In the genomic region with DNA sequence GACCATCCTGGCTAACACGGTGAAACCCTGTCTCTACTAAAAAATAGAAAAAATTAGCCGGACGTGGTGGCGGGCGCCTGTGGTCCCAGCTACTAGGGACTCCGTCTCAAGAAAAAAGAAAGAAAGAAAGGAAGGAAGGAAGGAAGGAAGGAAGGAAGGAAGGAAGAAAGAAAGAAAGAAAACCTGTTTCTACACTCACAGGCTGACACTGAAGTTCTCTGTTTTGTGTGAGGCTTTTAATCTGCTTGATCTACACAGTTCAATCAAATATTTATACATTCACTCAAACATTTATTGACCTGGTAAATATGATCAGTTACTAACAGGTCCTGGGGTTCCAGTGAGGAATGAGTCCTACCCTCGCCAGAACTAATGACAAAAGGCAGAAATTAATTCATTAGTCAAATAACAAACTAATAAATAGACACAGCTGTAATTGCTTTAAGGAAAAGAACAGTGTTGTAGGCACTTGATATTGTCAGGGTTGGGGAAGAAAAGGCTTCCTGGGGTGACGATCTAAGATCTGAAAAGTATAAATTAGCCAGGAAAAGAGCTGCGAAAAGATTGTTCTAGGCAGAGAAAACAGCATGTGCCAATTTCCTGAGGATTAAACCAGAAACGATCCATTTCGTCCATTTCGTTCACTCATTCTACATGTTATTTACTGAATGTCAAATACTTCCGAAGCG, we compare ENCODE assay signal across 8 cellular contexts. TPM values are rescaled to one million over a fixed set of nuclear protein-coding genes. Genes with fewer than 3 reads are reported as not detected.
A peak's percentile ranks its signal among the peaks of the same experiment; 100 is the strongest.
DNase-seq lines count a peak whose midpoint lies in the region; ATAC-seq, FAIRE-seq and TF ChIP-seq lines count a peak whose summit lies in the region.

No MANE protein-coding gene starts in this region.

- intact Hi-C loops in breast epithelium (cut with DNase I; ENCODE audit: low total_unique reads) = no loop called here

- ATAC-seq in A549 (no peak), GM19455 (IDR thresholded peaks at IDR 0.05; ENCODE audit: unreplicated experiment) (no peak)

- H3K9ac ChIP-seq in HUES48 (ENCODE audit: low read depth, low read length) (peak overlapping the region; percentile 7; the same call in 1 of the 2 replicates), mucosa of rectum (ENCODE audit: low read depth in 1 of 2, low read length in 2 of 2) (peak overlapping the region; percentile 79 to 82)

- TF ChIP-seq POLR2A in A549 (IDR thresholded peaks at IDR 0.05; ENCODE audit: low read length) = no peak
- TF ChIP-seq POLR2A in breast epithelium (IDR thresholded peaks at IDR 0.05) = no peak

- H3K9me3 ChIP-seq in A549 (no peaks in the 10 kb centered on the region), HUES48 (ENCODE audit: control insufficient read depth, insufficient read depth, low read length) (no peaks in the 10 kb centered on the region), breast epithelium (no peaks in the 10 kb centered on the region), mucosa of rectum (ENCODE audit: control insufficient read depth in 2 of 2, low read length in 2 of 2) (no peaks in the 10 kb centered on the region)

- WGBS in A549 (ENCODE audit: missing lambda C conversion rate) = 18% methylated on average over 14 of the region's 14 CpGs

- no peak for TF ChIP-seq EP300 in A549 (IDR thresholded peaks at IDR 0.05)

- CTCF ChIA-PET in A549 (lab: Yijun Ruan, JAX) = interaction anchor here (0.7 to 3.0 kb wide), 11 partner anchors 8 to 213 kb away, joined by 3 to 51 read pairs (median 6); no protein-coding TSS in a partner anchor

- TF ChIP-seq CTCF in A549 (IDR thresholded peaks at IDR 0.05) (no peak), breast epithelium (IDR thresholded peaks at IDR 0.05) (no peak)

- peaks cover 26% of the 10 kb centered on the region for H3K36me3 ChIP-seq in HUES48 (ENCODE audit: control insufficient read depth, insufficient read depth, low read length)
- H3K36me3 ChIP-seq in breast epithelium = no peaks in the 10 kb centered on the region
- peaks cover 0 to 3% of the 10 kb centered on the region in 2 donors for H3K36me3 ChIP-seq in mucosa of rectum (ENCODE audit: control insufficient read depth in 2 of 2, insufficient read depth in 2 of 2, low read length in 2 of 2)

- H3K4me1 ChIP-seq in A549 = peaks cover 26% of the 10 kb centered on the region
- H3K4me1 ChIP-seq in HUES48 (ENCODE audit: control insufficient read depth, insufficient read depth, low read length) = peaks cover 12% of the 10 kb centered on the region
- H3K4me1 ChIP-seq in breast epithelium = peaks cover 8 to 13% of the 10 kb centered on the region in 2 donors
- H3K4me1 ChIP-seq in mucosa of rectum (ENCODE audit: control insufficient read depth in 2 of 2, insufficient read depth in 2 of 2, low read length in 2 of 2) = peaks cover 17 to 20% of the 10 kb centered on the region in 2 donors

- TF ChIP-seq RAD21 in A549 (conservative IDR thresholded peaks at IDR 0.05 in 1 of 2, IDR thresholded peaks at IDR 0.05 in 1 of 2) = no peak

- POLR2A ChIA-PET in A549 (lab: Yijun Ruan, JAX) = interaction anchor here (1.0 to 1.3 kb wide), 4 partner anchors 14 to 155 kb away, joined by 3 to 4 read pairs (median 4); a partner anchor contains a TSS

- peak overlapping the region; percentile 47 for H3K4me3 ChIP-seq in A549
- peak overlapping the region; percentile 59 for H3K4me3 ChIP-seq in HUES48 (ENCODE audit: low read depth, low read length)
- peak overlapping the region; percentile 19 to 95 (median 89) for H3K4me3 ChIP-seq in breast epithelium
- H3K4me3 ChIP-seq in mucosa of rectum (ENCODE audit: low read length in 2 of 2) = peak overlapping the region; percentile 62 to 76

- no peaks in the 10 kb centered on the region for H3K27me3 ChIP-seq in HUES48 (ENCODE audit: control insufficient read depth, insufficient read depth, low read length)
- H3K27me3 ChIP-seq in breast epithelium = no peaks in the 10 kb centered on the region
- H3K27me3 ChIP-seq in mucosa of rectum (ENCODE audit: control insufficient read depth in 2 of 2, insufficient read depth in 2 of 2, low read length in 2 of 2) = no peaks in the 10 kb centered on the region

- DNase-seq in A549 (ENCODE audit: low read depth in 1 of 2, low spot score in 1 of 2) (no peak), breast epithelium (ENCODE audit: low spot score in 2 of 2) (no peak), activated gamma-delta T cell (lab: John Stamatoyannopoulos, UW) (no peak), iPS-NIHi7 (ENCODE audit: extremely low spot score) (no peak), A172 (ENCODE audit: low spot score) (no peak)

- no peak for FAIRE-seq in A549 (lab: Jason Lieb, UNC)

- H3K27ac ChIP-seq in A549 = peak overlapping the region; percentile 65 to 68; a peak in 5 of 6 replicates
- peak overlapping the region; percentile 57 for H3K27ac ChIP-seq in HUES48 (ENCODE audit: low read depth, low read length)
- peak overlapping the region; percentile 90 to 97 for H3K27ac ChIP-seq in breast epithelium
- peak overlapping the region; percentile 87 to 90 for H3K27ac ChIP-seq in mucosa of rectum (ENCODE audit: low read depth in 2 of 2, low read length in 2 of 2)

- peak overlapping the region; percentile 99 for H3K4me2 ChIP-seq in A549

TF ChIP-seq in A549, 52 proteins besides CTCF, POLR2A, EP300 and RAD21:
- TF ChIP-seq ZNF302 (CRISPR knock-in tag; IDR thresholded peaks at IDR 0.05) = no peak
- TF ChIP-seq, protein P1, sequence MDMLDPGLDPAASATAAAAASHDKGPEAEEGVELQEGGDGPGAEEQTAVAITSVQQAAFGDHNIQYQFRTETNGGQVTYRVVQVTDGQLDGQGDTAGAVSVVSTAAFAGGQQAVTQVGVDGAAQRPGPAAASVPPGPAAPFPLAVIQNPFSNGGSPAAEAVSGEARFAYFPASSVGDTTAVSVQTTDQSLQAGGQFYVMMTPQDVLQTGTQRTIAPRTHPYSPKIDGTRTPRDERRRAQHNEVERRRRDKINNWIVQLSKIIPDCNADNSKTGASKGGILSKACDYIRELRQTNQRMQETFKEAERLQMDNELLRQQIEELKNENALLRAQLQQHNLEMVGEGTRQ (IDR thresholded peaks at IDR 0.05) = no peak
- TF ChIP-seq, protein P2, sequence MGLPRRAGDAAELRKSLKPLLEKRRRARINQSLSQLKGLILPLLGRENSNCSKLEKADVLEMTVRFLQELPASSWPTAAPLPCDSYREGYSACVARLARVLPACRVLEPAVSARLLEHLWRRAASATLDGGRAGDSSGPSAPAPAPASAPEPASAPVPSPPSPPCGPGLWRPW (IDR thresholded peaks at IDR 0.05) = no peak
- TF ChIP-seq ESRRA (IDR thresholded peaks at IDR 0.05; ENCODE audit: borderline replicate concordance, low read length) = no peak
- no peak for TF ChIP-seq MAZ (IDR thresholded peaks at IDR 0.05; ENCODE audit: borderline replicate concordance, low read depth, low read length)
- TF ChIP-seq RARB (CRISPR knock-in tag; IDR thresholded peaks at IDR 0.05) = no peak
- TF ChIP-seq EHMT2 (IDR thresholded peaks at IDR 0.05; ENCODE audit: low read depth) = no peak
- TF ChIP-seq JUNB (IDR thresholded peaks at IDR 0.05) = no peak
- TF ChIP-seq, protein P3, sequence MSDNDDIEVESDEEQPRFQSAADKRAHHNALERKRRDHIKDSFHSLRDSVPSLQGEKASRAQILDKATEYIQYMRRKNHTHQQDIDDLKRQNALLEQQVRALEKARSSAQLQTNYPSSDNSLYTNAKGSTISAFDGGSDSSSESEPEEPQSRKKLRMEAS (IDR thresholded peaks at IDR 0.05) = no peak
- no peak for TF ChIP-seq TP53 (CRISPR knock-in tag; IDR thresholded peaks at IDR 0.05)
- no peak for TF ChIP-seq ZSCAN20 (CRISPR knock-in tag; IDR thresholded peaks at IDR 0.05)
- no peak for TF ChIP-seq CBX2 (IDR thresholded peaks at IDR 0.05; ENCODE audit: borderline replicate concordance, low read depth)
- no peak for TF ChIP-seq JUN (IDR thresholded peaks at IDR 0.05)
- no peak for TF ChIP-seq KDM1A (IDR thresholded peaks at IDR 0.05; ENCODE audit: low read depth)

RNA-seq across cellular contexts. Expression of a gene that starts 0.8 kb away (rescaled TPM):
- 11.7 and 15.6 TPM in 2 replicates for polyA plus RNA-seq in A549 (2011; rRNA removed)
- polyA plus RNA-seq in A549 (2012; cell fraction: cytosol; rRNA removed) = 44.7 and 63.7 TPM in 2 replicates
- polyA plus RNA-seq in A549 (2012; cell fraction: nucleus; rRNA removed) = 92.1 and 129 TPM in 2 replicates
- polyA plus RNA-seq in A549 (2017; fragmentation: RNase III; extraction: RNeasy Plus Mini Kit Qiagen cat#74134 plus additional on column Dnase treatment) = 24.7 to 28.0 TPM (median 27.0 TPM) in 3 replicates
- 12.2 and 12.9 TPM in 2 replicates for polyA minus RNA-seq in A549 (2011; rRNA and poly(A)+ RNA removed)
- 1 to 10 TPM; 6.3 to 8.2 (median 7.9) TPM for total RNA-seq in breast epithelium
- total RNA-seq in A172 (2014; rRNA removed; shearing (Covaris generic)) = 37.8 and 52.7 TPM in 2 replicates

RNA-seq across cellular contexts. Expression of a gene that starts 1.3 kb away (rescaled TPM):
- polyA plus RNA-seq in A549 (2011; rRNA removed) (18.2 and 20.1 TPM in 2 replicates), A549 (2017; fragmentation: RNase III; extraction: RNeasy Plus Mini Kit Qiagen cat#74134 plus additional on column Dnase treatment) (34.7 to 36.0 TPM (median 35.1 TPM) in 3 replicates)
- 61.4 and 83.2 TPM in 2 replicates for polyA plus RNA-seq in A549 (2012; cell fraction: cytosol; rRNA removed)
- 59.4 and 68.5 TPM in 2 replicates for polyA plus RNA-seq in A549 (2012; cell fraction: nucleus; rRNA removed)
- polyA minus RNA-seq in A549 (2011; rRNA and poly(A)+ RNA removed) = 9.7 and 18.8 TPM in 2 replicates
- 10 to 100 TPM; 25.6 to 52.5 (median 33.8) TPM for total RNA-seq in breast epithelium
- total RNA-seq in A172 (2014; rRNA removed; shearing (Covaris generic)) = 94.0 and 137 TPM in 2 replicates

RNA-seq across cellular contexts. Expression of a gene that starts 56.0 kb away (rescaled TPM):
- polyA plus RNA-seq in A549 (2011; rRNA removed) (19.9 and 23.0 TPM in 2 replicates), A549 (2017; fragmentation: RNase III; extraction: RNeasy Plus Mini Kit Qiagen cat#74134 plus additional on column Dnase treatment) (27.4 to 32.7 TPM (median 31.6 TPM) in 3 replicates)
- 40.4 and 48.2 TPM in 2 replicates for polyA plus RNA-seq in A549 (2012; cell fraction: cytosol; rRNA removed)
- 57.3 and 59.8 TPM in 2 replicates for polyA plus RNA-seq in A549 (2012; cell fraction: nucleus; rRNA removed)
- polyA minus RNA-seq in A549 (2011; rRNA and poly(A)+ RNA removed) = 20.0 and 22.9 TPM in 2 replicates
- 100 to 1,000 TPM in 1 of 3 donors, 10 to 100 TPM in 2; 72.9 to 139 (median 91.1) TPM for total RNA-seq in breast epithelium
- 87.4 and 97.0 TPM in 2 replicates for total RNA-seq in A172 (2014; rRNA removed; shearing (Covaris generic))

RNA-seq across cellular contexts. Expression of a gene that starts 58.3 kb away (rescaled TPM):
- 3.5 and 4.0 TPM in 2 replicates for polyA plus RNA-seq in A549 (2011; rRNA removed)
- polyA plus RNA-seq in A549 (2012; cell fraction: cytosol; rRNA removed) = 7.7 and 8.5 TPM in 2 replicates
- 8.4 and 9.9 TPM in 2 replicates for polyA plus RNA-seq in A549 (2012; cell fraction: nucleus; rRNA removed)
- 11.4 to 15.2 TPM (median 14.5 TPM) in 3 replicates for polyA plus RNA-seq in A549 (2017; fragmentation: RNase III; extraction: RNeasy Plus Mini Kit Qiagen cat#74134 plus additional on column Dnase treatment)
- polyA minus RNA-seq in A549 (2011; rRNA and poly(A)+ RNA removed) = 3.9 and 8.5 TPM in 2 replicates
- 1 to 10 TPM; 6.1 to 7.7 (median 7.5) TPM for total RNA-seq in breast epithelium
- total RNA-seq in A172 (2014; rRNA removed; shearing (Covaris generic)) = 6.4 and 6.6 TPM in 2 replicates
